18 cellular contexts compared by ENCODE assay signal in the genomic region with DNA sequence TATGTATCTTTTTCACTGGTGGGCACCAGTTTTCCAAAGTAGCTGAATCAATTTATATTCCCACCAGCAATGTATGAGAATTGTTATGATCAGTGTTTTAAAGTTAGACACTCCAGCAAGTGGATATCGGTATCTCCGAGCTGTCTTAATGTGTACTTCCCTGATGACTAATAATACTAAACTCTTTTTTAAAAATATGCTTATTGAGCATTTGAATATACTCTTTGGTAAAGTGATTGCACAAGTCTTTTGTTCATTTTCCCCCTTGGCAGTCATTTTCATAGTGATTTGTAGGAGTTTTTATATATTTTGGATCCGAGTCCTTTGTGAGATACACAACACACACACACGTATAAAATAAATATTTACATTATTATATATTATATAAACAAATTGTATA.
"Had no signal": no experiment of that assay in that cellular context is flagged by ENCODE, and none has a peak within 500 bp of the region (broad histone marks: within the 10 kb centered on the region; RNA-seq: fewer than 3 reads in every experiment).

No MANE protein-coding gene starts in this region.

- H3K9me3 ChIP-seq: gastrocnemius medialis, heart right ventricle, left ventricle myocardium inferior, lower lobe of right lung, tibial nerve had no signal

- H3K4me3 ChIP-seq: dorsolateral prefrontal cortex, gastrocnemius medialis, heart right ventricle, left ventricle myocardium inferior, lower lobe of right lung, tibial nerve had no signal

- H3K27ac ChIP-seq: dorsolateral prefrontal cortex, gastrocnemius medialis, heart right ventricle, left ventricle myocardium inferior, lower lobe of right lung, tibial nerve had no signal

- H3K27me3 ChIP-seq: gastrocnemius medialis had no signal

- DNase-seq: cortex of kidney; dorsolateral prefrontal cortex; effector CD8-positive, alpha-beta T cell; erythroblast; gastrocnemius medialis; heart right ventricle; hypothalamus; immature natural killer cell; kidney; left cardiac atrium; left ventricle myocardium inferior; lower lobe of right lung; natural killer cell; posterior cingulate gyrus; small intestine; stimulated activated CD4-positive, alpha-beta T cell treated with anti-CD3 and anti-CD28 coated beads, Interleukin-12 subunit alpha, Interleukin-12 subunit beta, amount 100 ng/mL, for 4 hours; stimulated activated naive CD4-positive, alpha-beta T cell had no signal

- ATAC-seq: gastrocnemius medialis, heart right ventricle, left cardiac atrium, lower lobe of right lung, natural killer cell had no signal

- H3K4me1 ChIP-seq: gastrocnemius medialis, heart right ventricle, lower lobe of right lung had no signal

- H3K36me3 ChIP-seq: gastrocnemius medialis, heart right ventricle, left ventricle myocardium inferior, lower lobe of right lung, tibial nerve had no signal
